ENCODE assay signal across 8 cellular contexts in genomic region chr7:94004024-94004945, GRCh38. TPM values are rescaled to one million over a fixed set of nuclear protein-coding genes. Genes with fewer than 3 reads are reported as not detected.
DNase-seq lines count a peak whose midpoint lies in the region; ATAC-seq, FAIRE-seq and TF ChIP-seq lines count a peak whose summit lies in the region.

Gene BET1, minus strand, starts transcription at chr7:94004355. Its CDS starts 139 bp downstream, at chr7:94004216.

- peak within 1 kb of the TSS; percentile 100 for H3K4me3 Mint-ChIP-seq in natural killer cell

- TF ChIP-seq CTCF in Loucy (conservative IDR thresholded peaks at IDR 0.05; ENCODE audit: low read length), result no peak
- TF ChIP-seq CTCF in natural killer cell (IDR thresholded peaks at IDR 0.05), result no peak

- peak; percentile 93 to 98 (median 96) for ATAC-seq in natural killer cell

- no peaks in the 10 kb centered on the region for H3K9me3 ChIP-seq in Loucy (ENCODE audit: insufficient read depth, low read depth, low read length)

- peak within 1 kb of the TSS; percentile 99 to 100 for H3K27ac Mint-ChIP-seq in natural killer cell

- peaks cover 7 to 10% of the 10 kb centered on the region in 2 donors for H3K27me3 Mint-ChIP-seq in natural killer cell (ENCODE audit: low read depth in 2 of 2)

- no peaks in the 10 kb centered on the region for H3F3A ChIP-seq in Loucy (ENCODE audit: low read depth)

- H3K36me3 ChIP-seq in Loucy (ENCODE audit: insufficient read depth, low read length), result no peaks in the 10 kb centered on the region

- peaks cover 33% of the 10 kb centered on the region for H3K79me2 ChIP-seq in Loucy (ENCODE audit: insufficient read depth, low read length)

- no peaks in the 10 kb centered on the region for H3K9me3 Mint-ChIP-seq in natural killer cell

- H3K9ac ChIP-seq in Loucy (ENCODE audit: low read depth, low read length, poor library complexity, severe bottlenecking), result peak within 1 kb of the TSS; percentile 92

- H3K4me3 ChIP-seq in Loucy (ENCODE audit: low read length, poor library complexity, severe bottlenecking), result peak within 1 kb of the TSS; percentile 97

- peak within 1 kb of the TSS; percentile 99 for H2AFZ ChIP-seq in Loucy (ENCODE audit: low read length)

- H3K4me1 Mint-ChIP-seq in natural killer cell, result peaks cover 25 to 52% of the 10 kb centered on the region in 2 donors

- H3K9me2 ChIP-seq in Loucy (replicated peaks; ENCODE audit: low read depth, low read length), result no peaks in the 10 kb centered on the region

- H3K36me3 Mint-ChIP-seq in natural killer cell, result no peaks in the 10 kb centered on the region

- H3K4me2 ChIP-seq in Loucy (ENCODE audit: low read depth, low read length, poor library complexity, severe bottlenecking), result peak within 1 kb of the TSS; percentile 79

- peaks cover 35% of the 10 kb centered on the region for H3K4me1 ChIP-seq in Loucy (ENCODE audit: insufficient read depth, low read length, poor library complexity, severe bottlenecking)

- peak; percentile 76 for TF ChIP-seq POLR2A in H54 (IDR thresholded peaks at IDR 0.05; ENCODE audit: low read depth, low read length)
- peak; percentile 83 for TF ChIP-seq POLR2A in Raji (IDR thresholded peaks at IDR 0.05; ENCODE audit: insufficient read depth, low read depth, low read length)

- no peaks in the 10 kb centered on the region for H3K27me3 ChIP-seq in Loucy (ENCODE audit: insufficient read depth, low read length, poor library complexity, severe bottlenecking)

- peak; percentile 97 for DNase-seq in EL
- peak; percentile 82 for DNase-seq in H54 (ENCODE audit: insufficient read length, low spot score)
- peak; percentile 86 for DNase-seq in activated T-helper 9 cell treated with anti-CD3 and anti-CD28 coated beads, Interleukin-2, amount 50 U/mL, for 16 hours (ENCODE audit: low read depth)
- DNase-seq in fibroblast of peridontal ligament (ENCODE audit: extremely low read depth), result peak; percentile 98
- peak; percentile 92 for DNase-seq in natural killer cell
- DNase-seq in stimulated activated naive CD4-positive, alpha-beta T cell treated with Interleukin-2 at 50 U/mL for 16 hours (lab: John Stamatoyannopoulos, UW), result peak; percentile 89

- H4K20me1 ChIP-seq in Loucy (ENCODE audit: insufficient read depth, low read length, poor library complexity, severe bottlenecking), result no peaks in the 10 kb centered on the region

- intact Hi-C loops in natural killer cell (cut with micrococcal nuclease), result loop anchor here (2.0 kb wide), 1 partner anchor 773 kb away; no protein-coding TSS in a partner anchor

- FAIRE-seq in H54 (lab: Jason Lieb, UNC), result peak; percentile 94

RNA-seq across cellular contexts. Expression of gene BET1, which starts in this region (rescaled TPM):
- 10 to 100 TPM; 13.1 to 14.0 (median 13.9) TPM for total RNA-seq in natural killer cell

Comparison
In these comparisons a context has a peak if more than half of its experiments do, and no peak if none do; other contexts are left out.
1. Peak in every context shown above with its lines: DNase-seq, ATAC-seq and H3K4me3 ChIP-seq.